Comparison of ENCODE assay signal across 1 cellular context in genomic region chr19:889662-890295, GRCh38.
TF ChIP-seq lines count a peak whose summit lies in the region.

No MANE protein-coding gene starts in this region.

TF ChIP-seq in IMR-90, 13 proteins besides CTCF, POLR2A, EP300 and RAD21:
- TF ChIP-seq MAZ (IDR thresholded peaks at IDR 0.05; ENCODE audit: borderline replicate concordance, low read depth, low read length) (no peak), CEBPB (IDR thresholded peaks at IDR 0.05; ENCODE audit: low read depth, low read length) (no peak), MAFK (IDR thresholded peaks at IDR 0.05; ENCODE audit: low read depth, low read length) (no peak), RFX5 (IDR thresholded peaks at IDR 0.05; ENCODE audit: low read depth, low read length) (no peak), MXI1 (IDR thresholded peaks at IDR 0.05; ENCODE audit: borderline replicate concordance, low read depth, low read length) (no peak), CHD1 (IDR thresholded peaks at IDR 0.05; ENCODE audit: low read depth, low read length) (no peak), NFE2L2 (IDR thresholded peaks at IDR 0.05; ENCODE audit: low read depth, low read length) (no peak), BHLHE40 (IDR thresholded peaks at IDR 0.05; ENCODE audit: low read depth, low read length) (no peak), SMC3 (IDR thresholded peaks at IDR 0.05; ENCODE audit: low read depth, low read length) (no peak), USF2 (IDR thresholded peaks at IDR 0.05; ENCODE audit: low read depth, low read length) (no peak), RCOR1 (IDR thresholded peaks at IDR 0.05; ENCODE audit: insufficient replicate concordance, low read length) (no peak)
- TF ChIP-seq, protein P1, sequence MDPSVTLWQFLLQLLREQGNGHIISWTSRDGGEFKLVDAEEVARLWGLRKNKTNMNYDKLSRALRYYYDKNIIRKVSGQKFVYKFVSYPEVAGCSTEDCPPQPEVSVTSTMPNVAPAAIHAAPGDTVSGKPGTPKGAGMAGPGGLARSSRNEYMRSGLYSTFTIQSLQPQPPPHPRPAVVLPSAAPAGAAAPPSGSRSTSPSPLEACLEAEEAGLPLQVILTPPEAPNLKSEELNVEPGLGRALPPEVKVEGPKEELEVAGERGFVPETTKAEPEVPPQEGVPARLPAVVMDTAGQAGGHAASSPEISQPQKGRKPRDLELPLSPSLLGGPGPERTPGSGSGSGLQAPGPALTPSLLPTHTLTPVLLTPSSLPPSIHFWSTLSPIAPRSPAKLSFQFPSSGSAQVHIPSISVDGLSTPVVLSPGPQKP (IDR thresholded peaks at IDR 0.05; ENCODE audit: borderline replicate concordance, low read depth, low read length), result no peak
TF ChIP-seq in IMR-90: peak in this region for 0.
